ENCODE assay signal across 13 cellular contexts in genomic region chr11:68044145-68044813, GRCh38. TPM values are rescaled to one million over a fixed set of nuclear protein-coding genes. Genes with fewer than 3 reads are reported as not detected.
DNase-seq lines count a peak whose midpoint lies in the region; TF ChIP-seq lines count a peak whose summit lies in the region.
"Had no signal": no experiment of that assay in that cellular context is flagged by ENCODE, and none has a peak within 500 bp of the region (broad histone marks: within the 10 kb centered on the region; RNA-seq: fewer than 3 reads in every experiment).

No MANE protein-coding gene starts in this region.

- peak overlapping the region in 1 of 2 experiments; percentile 60 for H2BK12ac ChIP-seq in mesenchymal stem cell (ENCODE audit: low read length in 2 of 2)

- no peak overlapping the region for H2AFZ ChIP-seq in mesenchymal stem cell (ENCODE audit: low read depth, low read length)

- H4K8ac ChIP-seq in mesenchymal stem cell (ENCODE audit: low read length) = no peak overlapping the region

- no peak for TF ChIP-seq CTCF in GM10266 (IDR thresholded peaks at IDR 0.05; ENCODE audit: control insufficient read depth, insufficient read depth, low read depth, missing control alignments)

- peak overlapping the region in 1 of 2 experiments; percentile 78 for H3K18ac ChIP-seq in mesenchymal stem cell (ENCODE audit: low read depth in 1 of 2, low read length in 2 of 2)

- H3K14ac ChIP-seq in mesenchymal stem cell (ENCODE audit: low read length in 2 of 2) = no peak overlapping the region

- H3K27me3 ChIP-seq in SJCRH30 = no peaks in the 10 kb centered on the region
- no peaks in the 10 kb centered on the region for H3K27me3 ChIP-seq in mesenchymal stem cell (ENCODE audit: control insufficient read depth in 1 of 2, insufficient read depth in 1 of 2, low read length in 2 of 2)
- H3K27me3 ChIP-seq: testis had no signal

- H3K9ac ChIP-seq in mesenchymal stem cell (ENCODE audit: low read length) = no peak overlapping the region

- peak overlapping the region in 1 of 2 experiments; percentile 20 for H3K4ac ChIP-seq in mesenchymal stem cell (ENCODE audit: low read depth in 1 of 2, low read length in 2 of 2)

- H2AK5ac ChIP-seq in mesenchymal stem cell (ENCODE audit: low read length, severe bottlenecking) = no peak overlapping the region

- H2BK120ac ChIP-seq in mesenchymal stem cell (ENCODE audit: low read depth, low read length) = peak overlapping the region; percentile 24

- H4K91ac ChIP-seq in mesenchymal stem cell (ENCODE audit: low read length) = peak overlapping the region; percentile 75

- H3K36me3 ChIP-seq in SJCRH30 (no peaks in the 10 kb centered on the region), mesenchymal stem cell (ENCODE audit: control insufficient read depth in 1 of 2, insufficient read depth in 2 of 2, low read depth in 1 of 2, low read length in 2 of 2) (peaks cover 49 to 78% of the 10 kb centered on the region in 2 experiments)

- H3K27ac ChIP-seq in SJCRH30 (no peak overlapping the region), mesenchymal stem cell (ENCODE audit: low read length, poor library complexity, severe bottlenecking) (no peak overlapping the region)
- H3K27ac ChIP-seq: C4-2B, testis had no signal

- 92% methylated on average over 24 of the region's 24 CpGs for WGBS in mesenchymal stem cell

- peak overlapping the region; percentile 40 for H3K4me2 ChIP-seq in mesenchymal stem cell (ENCODE audit: low read length, poor library complexity, severe bottlenecking)

- no peak overlapping the region for H3K23ac ChIP-seq in mesenchymal stem cell (ENCODE audit: low read length in 2 of 2)

- no peaks in the 10 kb centered on the region for H3K9me3 ChIP-seq in SJCRH30 (replicated peaks)
- no peaks in the 10 kb centered on the region for H3K9me3 ChIP-seq in mesenchymal stem cell (ENCODE audit: control insufficient read depth, low read length)
- H3K9me3 ChIP-seq: testis had no signal

- DNase-seq in GM10266 (ENCODE audit: extremely low spot score) = peak; percentile 24
- DNase-seq in NCI-H1092 treated with DMSO at 0.1 percent for 48 hours (lab: John Stamatoyannopoulos, UW) = peak; percentile 51
- DNase-seq in SJCRH30 = no peak
- no peak for DNase-seq in mesenchymal stem cell
- DNase-seq in activated CD8-positive, alpha-beta memory T cell treated with anti-CD3 and anti-CD28 coated beads for 24 hours = no peak
- no peak for DNase-seq in EL
- DNase-seq in NCI-H146 (lab: John Stamatoyannopoulos, UW) = no peak
- DNase-seq: activated CD4-positive, alpha-beta memory T cell treated with anti-CD3 and anti-CD28 coated beads, Interleukin-2, amount 10 ng/mL, durations not matched to agents 7 days and 5 days; hippocampal formation; left colon; MM.1S; testis had no signal

- H2BK5ac ChIP-seq in mesenchymal stem cell (ENCODE audit: low read depth, low read length, poor library complexity, severe bottlenecking) = no peak overlapping the region

- peaks cover 17% of the 10 kb centered on the region for H3K79me1 ChIP-seq in mesenchymal stem cell (replicated peaks; ENCODE audit: low read length, poor library complexity, severe bottlenecking)

- H2BK15ac ChIP-seq in mesenchymal stem cell (ENCODE audit: low read depth, poor library complexity, severe bottlenecking) = peak overlapping the region; percentile 0

- peaks cover 7% of the 10 kb centered on the region; the same call in 1 of the 2 replicates for H3K4me1 ChIP-seq in SJCRH30
- H3K4me1 ChIP-seq in mesenchymal stem cell (ENCODE audit: control insufficient read depth, insufficient read depth, low read depth, low read length) = peaks cover 67% of the 10 kb centered on the region

- H3K4me3 ChIP-seq in SJCRH30 = peak overlapping the region; percentile 55
- no peak overlapping the region for H3K4me3 ChIP-seq in mesenchymal stem cell (ENCODE audit: insufficient read depth in 1 of 2, low read depth in 1 of 2, low read length in 2 of 2)
- H3K4me3 ChIP-seq: testis had no signal

RNA-seq across cellular contexts. Expression of gene TCIRG1, which starts 5.5 kb away (rescaled TPM):
- 2.7 and 6.1 TPM in 2 replicates for total RNA-seq in SJCRH30 (2014; rRNA removed; shearing (Covaris generic))
- polyA plus RNA-seq in mesenchymal stem cell (2013, experiment 1 of 2) = 84.2 TPM
- polyA plus RNA-seq in mesenchymal stem cell (2013, experiment 2 of 2) = 79.4 TPM

RNA-seq across cellular contexts. Expression of gene NDUFS8, which starts 13.8 kb away (rescaled TPM):
- total RNA-seq in SJCRH30 (2014; rRNA removed; shearing (Covaris generic)) = 77.7 and 103 TPM in 2 replicates
- 104 TPM for polyA plus RNA-seq in mesenchymal stem cell (2013, experiment 1 of 2)
- 106 TPM for polyA plus RNA-seq in mesenchymal stem cell (2013, experiment 2 of 2)

RNA-seq across cellular contexts. Expression of gene ALDH3B1, which starts 34.2 kb away (rescaled TPM):
- 0.51 and 0.53 TPM in 2 replicates for total RNA-seq in SJCRH30 (2014; rRNA removed; shearing (Covaris generic))
- polyA plus RNA-seq in mesenchymal stem cell (2013, experiment 1 of 2) = 22.4 TPM
- polyA plus RNA-seq in mesenchymal stem cell (2013, experiment 2 of 2) = 22.5 TPM
- total RNA-seq: activated CD4-positive, alpha-beta memory T cell treated with anti-CD3 and anti-CD28 coated beads, Interleukin-2, amount 10 ng/mL, durations not matched to agents 7 days and 5 days had no signal

RNA-seq across cellular contexts. Expression of gene UNC93B1, which starts 40.4 kb away (rescaled TPM):
- total RNA-seq in SJCRH30 (2014; rRNA removed; shearing (Covaris generic)) = not detected in 2 replicates
- polyA plus RNA-seq in mesenchymal stem cell (2013, experiment 1 of 2) = 12.1 TPM
- polyA plus RNA-seq in mesenchymal stem cell (2013, experiment 2 of 2) = 11.5 TPM

Comparison
In these comparisons a context has a peak if more than half of its experiments do, and no peak if none do; other contexts are left out.
1. DNase-seq: peak in GM10266 (single experiment) and NCI-H1092 treated with DMSO at 0.1 percent for 48 hours (single experiment); none in SJCRH30 (0 of 2), mesenchymal stem cell (single experiment), activated CD8-positive, alpha-beta memory T cell treated with anti-CD3 and anti-CD28 coated beads for 24 hours (single experiment), EL (single experiment) and NCI-H146 (single experiment).